Comparison of ENCODE assay signal across 13 cellular contexts in genomic region chr12:54004063-54004840, GRCh38. TPM values are rescaled to one million over a fixed set of nuclear protein-coding genes. Genes with fewer than 3 reads are reported as not detected.
DNase-seq lines count a peak whose midpoint lies in the region; ATAC-seq, FAIRE-seq and TF ChIP-seq lines count a peak whose summit lies in the region.
"Had no signal": no experiment of that assay in that cellular context is flagged by ENCODE, and none has a peak within 500 bp of the region (broad histone marks: within the 10 kb centered on the region; RNA-seq: fewer than 3 reads in every experiment).

No MANE protein-coding gene starts in this region.

- 39% methylated on average over 20 of the region's 20 CpGs for WGBS in prostate gland

- H3K27me3 ChIP-seq in subcutaneous abdominal adipose tissue (ENCODE audit: control insufficient read depth in 5 of 5, insufficient read depth in 4 of 5, low read length in 5 of 5): peaks cover 4 to 51% (median 28%) of the 10 kb centered on the region in 5 donors
- H3K27me3 ChIP-seq in prostate gland (replicated peaks; ENCODE audit: insufficient read depth): peaks cover 83% of the 10 kb centered on the region

- H3K36me3 Mint-ChIP-seq in activated CD8-positive, alpha-beta T cell treated with anti-CD3 and anti-CD28 coated beads for 36 hours (ENCODE audit: low read depth): no peaks in the 10 kb centered on the region
- no peaks in the 10 kb centered on the region for H3K36me3 Mint-ChIP-seq in activated CD8-positive, alpha-beta T cell treated with anti-CD3 and anti-CD28 coated beads, Interleukin-2, amount 10 ng/mL, durations not matched to agents 7 days and 5 days (ENCODE audit: low read depth)
- H3K36me3 Mint-ChIP-seq: activated naive CD8-positive, alpha-beta T cell treated with anti-CD3 and anti-CD28 coated beads, Interleukin-2, amount 10 ng/mL, durations not matched to agents 7 days and 5 days; memory B cell had no signal

- no peaks in the 10 kb centered on the region for H3K9me3 Mint-ChIP-seq in activated CD8-positive, alpha-beta T cell treated with anti-CD3 and anti-CD28 coated beads for 36 hours
- H3K9me3 Mint-ChIP-seq in activated CD8-positive, alpha-beta T cell treated with anti-CD3 and anti-CD28 coated beads, Interleukin-2, amount 10 ng/mL, durations not matched to agents 7 days and 5 days (ENCODE audit: insufficient read depth): no peaks in the 10 kb centered on the region
- H3K9me3 Mint-ChIP-seq: activated naive CD8-positive, alpha-beta T cell treated with anti-CD3 and anti-CD28 coated beads, Interleukin-2, amount 10 ng/mL, durations not matched to agents 7 days and 5 days; memory B cell had no signal

- no peak overlapping the region for H3K4me3 Mint-ChIP-seq in activated CD8-positive, alpha-beta T cell treated with anti-CD3 and anti-CD28 coated beads for 36 hours
- H3K4me3 Mint-ChIP-seq in activated CD8-positive, alpha-beta T cell treated with anti-CD3 and anti-CD28 coated beads, Interleukin-2, amount 10 ng/mL, durations not matched to agents 7 days and 5 days: no peak overlapping the region
- H3K4me3 Mint-ChIP-seq: activated naive CD8-positive, alpha-beta T cell treated with anti-CD3 and anti-CD28 coated beads, Interleukin-2, amount 10 ng/mL, durations not matched to agents 7 days and 5 days; memory B cell had no signal

- H3K27ac ChIP-seq in subcutaneous abdominal adipose tissue (ENCODE audit: low read depth, low read length): peak overlapping the region; percentile 78
- no peak overlapping the region for H3K27ac ChIP-seq in prostate gland

- no peak for TF ChIP-seq CTCF in activated CD8-positive, alpha-beta T cell treated with anti-CD3 and anti-CD28 coated beads for 36 hours (IDR thresholded peaks at IDR 0.05)
- no peak for TF ChIP-seq CTCF in epithelial cell of proximal tubule (conservative IDR thresholded peaks at IDR 0.05; ENCODE audit: low read depth, low read length)
- no peak for TF ChIP-seq CTCF in prostate gland (IDR thresholded peaks at IDR 0.05)

- no peak for TF ChIP-seq POLR2A in prostate gland (IDR thresholded peaks at IDR 0.05)

- CTCF ChIA-PET in activated CD8-positive, alpha-beta T cell treated with anti-CD3 and anti-CD28 coated beads for 36 hours (lab: Charles Lee): interaction anchor here (0.8 to 6.5 kb wide), 15 partner anchors 8 to 269 kb away, joined by 3 to 94 read pairs (median 8); partner anchors contain the start of genes HOXC10, HOXC5 and SMUG1
- CTCF ChIA-PET in activated CD8-positive, alpha-beta T cell treated with anti-CD3 and anti-CD28 coated beads, Interleukin-2, amount 10 ng/mL, durations not matched to agents 7 days and 5 days (lab: Charles Lee): interaction anchor here (0.9 to 6.3 kb wide), 11 partner anchors 12 to 258 kb away, joined by 3 to 89 read pairs (median 6); partner anchors contain the start of genes HOXC5 and SMUG1

- DNase-seq in activated CD8-positive, alpha-beta T cell treated with anti-CD3 and anti-CD28 coated beads for 36 hours: peak; percentile 51
- no peak for DNase-seq in activated CD8-positive, alpha-beta T cell treated with anti-CD3 and anti-CD28 coated beads, Interleukin-2, amount 10 ng/mL, durations not matched to agents 7 days and 5 days
- DNase-seq in M059J (ENCODE audit: low read depth): peak; percentile 30
- DNase-seq in epithelial cell of proximal tubule (ENCODE audit: low read depth): no peak
- no peak for DNase-seq in prostate gland (ENCODE audit: low spot score)
- no peak for DNase-seq in COLO668 (lab: John Stamatoyannopoulos, UW; ENCODE audit: unreplicated experiment)
- no peak for DNase-seq in frontal cortex (ENCODE audit: low spot score in 2 of 2)
- DNase-seq: activated naive CD8-positive, alpha-beta T cell treated with anti-CD3 and anti-CD28 coated beads, Interleukin-2, amount 10 ng/mL, durations not matched to agents 7 days and 5 days; NK-92 treated with Interleukin-12 subunit alpha and Interleukin-12 subunit beta, amount 100 ng/mL, for 24 hours; occipital lobe had no signal

- peaks cover 17% of the 10 kb centered on the region for H3K4me1 Mint-ChIP-seq in activated CD8-positive, alpha-beta T cell treated with anti-CD3 and anti-CD28 coated beads for 36 hours (ENCODE audit: low read depth)
- H3K4me1 Mint-ChIP-seq in activated CD8-positive, alpha-beta T cell treated with anti-CD3 and anti-CD28 coated beads, Interleukin-2, amount 10 ng/mL, durations not matched to agents 7 days and 5 days (ENCODE audit: low read depth): peaks cover 15% of the 10 kb centered on the region

- no peak for FAIRE-seq in frontal cortex (lab: Jason Lieb, UNC)

- intact Hi-C loops in activated CD8-positive, alpha-beta T cell treated with anti-CD3 and anti-CD28 coated beads for 36 hours (cut with micrococcal nuclease): no loop called here
- intact Hi-C loops in prostate gland (cut with DNase I): no loop called here

- H3K9me3 ChIP-seq in subcutaneous abdominal adipose tissue (ENCODE audit: control insufficient read depth in 5 of 5, low read length in 5 of 5) (no peaks in the 10 kb centered on the region), prostate gland (no peaks in the 10 kb centered on the region)

- H3K27ac Mint-ChIP-seq in activated CD8-positive, alpha-beta T cell treated with anti-CD3 and anti-CD28 coated beads for 36 hours: no peak overlapping the region
- no peak overlapping the region for H3K27ac Mint-ChIP-seq in activated CD8-positive, alpha-beta T cell treated with anti-CD3 and anti-CD28 coated beads, Interleukin-2, amount 10 ng/mL, durations not matched to agents 7 days and 5 days
- H3K27ac Mint-ChIP-seq: activated naive CD8-positive, alpha-beta T cell treated with anti-CD3 and anti-CD28 coated beads, Interleukin-2, amount 10 ng/mL, durations not matched to agents 7 days and 5 days had no signal

- H3K4me3 ChIP-seq in epithelial cell of proximal tubule (ENCODE audit: low read depth, low read length) (peak overlapping the region; percentile 53), subcutaneous abdominal adipose tissue (ENCODE audit: low read depth in 1 of 5, low read length in 5 of 5) (peak overlapping the region; percentile 29 to 62 (median 58)), prostate gland (no peak overlapping the region)

- H3K36me3 ChIP-seq in subcutaneous abdominal adipose tissue (ENCODE audit: control insufficient read depth in 5 of 5, insufficient read depth in 5 of 5, low read length in 5 of 5): no peaks in the 10 kb centered on the region
- no peaks in the 10 kb centered on the region for H3K36me3 ChIP-seq in prostate gland

- H3K4me1 ChIP-seq in subcutaneous abdominal adipose tissue (ENCODE audit: control insufficient read depth in 5 of 5, insufficient read depth in 5 of 5, low read length in 5 of 5) (peaks cover 4 to 86% (median 77%) of the 10 kb centered on the region in 5 donors), prostate gland (replicated peaks) (no peaks in the 10 kb centered on the region)

- POLR2A ChIA-PET in activated CD8-positive, alpha-beta T cell treated with anti-CD3 and anti-CD28 coated beads for 36 hours (lab: Charles Lee): no interaction called here
- POLR2A ChIA-PET in activated CD8-positive, alpha-beta T cell treated with anti-CD3 and anti-CD28 coated beads, Interleukin-2, amount 10 ng/mL, durations not matched to agents 7 days and 5 days (lab: Charles Lee): no interaction called here

- no peak for ATAC-seq in activated CD8-positive, alpha-beta T cell treated with anti-CD3 and anti-CD28 coated beads for 36 hours
- no peak for ATAC-seq in activated CD8-positive, alpha-beta T cell treated with anti-CD3 and anti-CD28 coated beads, Interleukin-2, amount 10 ng/mL, durations not matched to agents 7 days and 5 days

- peaks cover 83% of the 10 kb centered on the region for H3K27me3 Mint-ChIP-seq in activated CD8-positive, alpha-beta T cell treated with anti-CD3 and anti-CD28 coated beads for 36 hours
- peaks cover 93% of the 10 kb centered on the region for H3K27me3 Mint-ChIP-seq in activated CD8-positive, alpha-beta T cell treated with anti-CD3 and anti-CD28 coated beads, Interleukin-2, amount 10 ng/mL, durations not matched to agents 7 days and 5 days (ENCODE audit: low read depth)

- H3K9ac ChIP-seq in subcutaneous abdominal adipose tissue (ENCODE audit: low read length in 5 of 5): peak overlapping the region in 4 of 5 donors; percentile 33 to 92 (median 80)

RNA-seq across cellular contexts. Expression of gene HOXC9, which starts 4.3 kb away (rescaled TPM):
- not detected for total RNA-seq in activated CD8-positive, alpha-beta T cell treated with anti-CD3 and anti-CD28 coated beads for 36 hours
- total RNA-seq in activated CD8-positive, alpha-beta T cell treated with anti-CD3 and anti-CD28 coated beads, Interleukin-2, amount 10 ng/mL, durations not matched to agents 7 days and 5 days: not detected
- 4.9 and 5.7 TPM in 2 replicates for total RNA-seq in M059J (2014; rRNA removed; shearing (Covaris generic))
- total RNA-seq in epithelial cell of proximal tubule: 9.9 and 11.0 TPM in 2 replicates
- total RNA-seq in prostate gland: 1 to 10 TPM in 1 of 2 donors, under 1 TPM in 1; 0.23 to 3.0 TPM
- not detected for total RNA-seq in frontal cortex
- total RNA-seq: activated naive CD8-positive, alpha-beta T cell treated with anti-CD3 and anti-CD28 coated beads, Interleukin-2, amount 10 ng/mL, durations not matched to agents 7 days and 5 days; chondrocyte; occipital lobe had no signal

RNA-seq across cellular contexts. Expression of gene HOXC8, which starts 4.5 kb away (rescaled TPM):
- not detected for total RNA-seq in activated CD8-positive, alpha-beta T cell treated with anti-CD3 and anti-CD28 coated beads for 36 hours
- not detected for total RNA-seq in activated CD8-positive, alpha-beta T cell treated with anti-CD3 and anti-CD28 coated beads, Interleukin-2, amount 10 ng/mL, durations not matched to agents 7 days and 5 days
- 0.84 and 1.2 TPM in 2 replicates for total RNA-seq in M059J (2014; rRNA removed; shearing (Covaris generic))
- 1.3 and 1.4 TPM in 2 replicates for total RNA-seq in epithelial cell of proximal tubule
- total RNA-seq in prostate gland: under 1 TPM in 1 of 2 donors, not detected in 1; 0.62 TPM
- not detected for total RNA-seq in frontal cortex
- total RNA-seq: activated naive CD8-positive, alpha-beta T cell treated with anti-CD3 and anti-CD28 coated beads, Interleukin-2, amount 10 ng/mL, durations not matched to agents 7 days and 5 days; chondrocyte; occipital lobe had no signal

RNA-seq across cellular contexts. Expression of gene HOXC10, which starts 19.3 kb away (rescaled TPM):
- not detected for total RNA-seq in activated CD8-positive, alpha-beta T cell treated with anti-CD3 and anti-CD28 coated beads for 36 hours
- total RNA-seq in activated CD8-positive, alpha-beta T cell treated with anti-CD3 and anti-CD28 coated beads, Interleukin-2, amount 10 ng/mL, durations not matched to agents 7 days and 5 days: not detected
- total RNA-seq in M059J (2014; rRNA removed; shearing (Covaris generic)): 15.0 and 15.3 TPM in 2 replicates
- total RNA-seq in epithelial cell of proximal tubule (9.5 and 15.7 TPM in 2 replicates), prostate gland (1 to 10 TPM in 1 of 2 donors, under 1 TPM in 1; 0.51 to 7.2 TPM), frontal cortex (not detected)
- total RNA-seq: activated naive CD8-positive, alpha-beta T cell treated with anti-CD3 and anti-CD28 coated beads, Interleukin-2, amount 10 ng/mL, durations not matched to agents 7 days and 5 days; chondrocyte; occipital lobe had no signal

RNA-seq across cellular contexts. Expression of gene HOXC6, which starts 24.0 kb away (rescaled TPM):
- total RNA-seq in activated CD8-positive, alpha-beta T cell treated with anti-CD3 and anti-CD28 coated beads for 36 hours: not detected
- not detected for total RNA-seq in activated CD8-positive, alpha-beta T cell treated with anti-CD3 and anti-CD28 coated beads, Interleukin-2, amount 10 ng/mL, durations not matched to agents 7 days and 5 days
- total RNA-seq in M059J (2014; rRNA removed; shearing (Covaris generic)): 2.5 and 5.2 TPM in 2 replicates
- total RNA-seq in epithelial cell of proximal tubule: 2.7 and 3.2 TPM in 2 replicates
- total RNA-seq in prostate gland: 1 to 10 TPM in 1 of 2 donors, not detected in 1; 1.3 TPM
- not detected for total RNA-seq in frontal cortex
- total RNA-seq: activated naive CD8-positive, alpha-beta T cell treated with anti-CD3 and anti-CD28 coated beads, Interleukin-2, amount 10 ng/mL, durations not matched to agents 7 days and 5 days; chondrocyte; occipital lobe had no signal

RNA-seq across cellular contexts. Expression of gene HOXC5, which starts 28.6 kb away (rescaled TPM):
- total RNA-seq in activated CD8-positive, alpha-beta T cell treated with anti-CD3 and anti-CD28 coated beads for 36 hours: not detected
- total RNA-seq in activated CD8-positive, alpha-beta T cell treated with anti-CD3 and anti-CD28 coated beads, Interleukin-2, amount 10 ng/mL, durations not matched to agents 7 days and 5 days: not detected
- total RNA-seq in M059J (2014; rRNA removed; shearing (Covaris generic)): 0.25 TPM in 1 of 2 replicates, not detected in the other
- total RNA-seq in epithelial cell of proximal tubule: 0.80 and 1.2 TPM in 2 replicates
- total RNA-seq in prostate gland: 1 to 10 TPM in 1 of 2 donors, not detected in 1; 2.8 TPM
- not detected for total RNA-seq in frontal cortex
- total RNA-seq: activated naive CD8-positive, alpha-beta T cell treated with anti-CD3 and anti-CD28 coated beads, Interleukin-2, amount 10 ng/mL, durations not matched to agents 7 days and 5 days; chondrocyte; occipital lobe had no signal

Comparison
In these comparisons a context has a peak if more than half of its experiments do, and no peak if none do; other contexts are left out.
1. DNase-seq: peak in activated CD8-positive, alpha-beta T cell treated with anti-CD3 and anti-CD28 coated beads for 36 hours (single experiment) and M059J (single experiment); none in activated CD8-positive, alpha-beta T cell treated with anti-CD3 and anti-CD28 coated beads, Interleukin-2, amount 10 ng/mL, durations not matched to agents 7 days and 5 days (single experiment), epithelial cell of proximal tubule (single experiment), prostate gland (single experiment), COLO668 (single experiment) and frontal cortex (0 of 2).
2. H3K4me3 ChIP-seq: peak in epithelial cell of proximal tubule (single experiment) and subcutaneous abdominal adipose tissue (5 of 5); none in prostate gland (0 of 2).